1 cellular context compared by ENCODE assay signal in genomic region chr19:30710721-30711120, GRCh38.
TF ChIP-seq lines count a peak whose summit lies in the region.

No MANE protein-coding gene starts in this region.

TF ChIP-seq in WTC11, 78 proteins besides CTCF, POLR2A, EP300 and RAD21 (continued from another document):
- no peak for TF ChIP-seq ZNF512 (CRISPR knock-in tag; IDR thresholded peaks at IDR 0.05; ENCODE audit: borderline replicate concordance)
